ENCODE assay signal across 8 cellular contexts in the genomic region with DNA sequence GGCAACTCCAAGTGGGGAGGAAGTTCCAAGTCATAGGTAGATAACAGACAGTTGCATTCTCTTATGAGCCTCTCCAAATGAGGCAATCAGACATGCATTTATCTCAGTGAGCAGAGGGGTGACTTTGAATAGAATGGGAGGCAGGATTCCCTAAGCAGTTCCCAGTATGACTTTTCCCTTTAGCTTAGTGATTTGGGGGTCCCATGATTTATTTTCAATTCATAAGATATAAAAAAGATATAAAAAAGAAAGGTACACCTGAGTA. TPM values are rescaled to one million over a fixed set of nuclear protein-coding genes. Genes with fewer than 3 reads are reported as not detected.
DNase-seq lines count a peak whose midpoint lies in the region; ATAC-seq, FAIRE-seq and TF ChIP-seq lines count a peak whose summit lies in the region.

No MANE protein-coding gene starts in this region.

- peak overlapping the region; percentile 86; the same call in 1 of the 2 replicates for H2AFZ ChIP-seq in GM12878 (ENCODE audit: control insufficient read depth, low read depth, low read length)
- no peak overlapping the region for H2AFZ ChIP-seq in mesenchymal stem cell (ENCODE audit: low read depth, low read length)

- H3K36me3 ChIP-seq in GM12878 (ENCODE audit: control insufficient read depth in 2 of 2, insufficient read depth in 2 of 2, low read length in 1 of 2) (peaks cover 0 to 4% of the 10 kb centered on the region in 2 experiments; a peak in 1 of 4 replicates), mesenchymal stem cell (ENCODE audit: control insufficient read depth in 1 of 2, insufficient read depth in 2 of 2, low read depth in 1 of 2, low read length in 2 of 2) (peaks cover 0 to 19% of the 10 kb centered on the region in 2 experiments)

- H3K23ac ChIP-seq in mesenchymal stem cell (ENCODE audit: low read length in 2 of 2), result no peak overlapping the region

- no peak overlapping the region for H4K91ac ChIP-seq in mesenchymal stem cell (ENCODE audit: low read length)

- peak overlapping the region; percentile 95 for H3K4me2 ChIP-seq in GM12878 (ENCODE audit: control insufficient read depth, insufficient read depth)
- H3K4me2 ChIP-seq in mesenchymal stem cell (ENCODE audit: low read length, poor library complexity, severe bottlenecking), result peak overlapping the region; percentile 51

- H3K27ac ChIP-seq in GM12878 (ENCODE audit: control insufficient read depth, insufficient read depth) (peak overlapping the region; percentile 96), mesenchymal stem cell (ENCODE audit: low read length, poor library complexity, severe bottlenecking) (no peak overlapping the region)

- TF ChIP-seq POLR2A in GM12878 (IDR thresholded peaks at IDR 0.05; ENCODE audit: low read depth, low read length), result no peak

- no peaks in the 10 kb centered on the region for H3K27me3 ChIP-seq in GM12878 (replicated peaks in 1 of 2; ENCODE audit: control insufficient read depth in 2 of 2, insufficient read depth in 2 of 2, low read length in 1 of 2)
- no peaks in the 10 kb centered on the region for H3K27me3 ChIP-seq in mesenchymal stem cell (ENCODE audit: control insufficient read depth in 1 of 2, insufficient read depth in 1 of 2, low read length in 2 of 2)

- POLR2A ChIA-PET in GM12878 (lab: Charles Lee), result no interaction called here

- no peak for FAIRE-seq in GM12878 (lab: Jason Lieb, UNC)

- H3K4me3 ChIP-seq in GM12878, result peak overlapping the region; percentile 91
- peak overlapping the region in 1 of 2 experiments; percentile 97 for H3K4me3 ChIP-seq in mesenchymal stem cell (ENCODE audit: insufficient read depth in 1 of 2, low read depth in 1 of 2, low read length in 2 of 2)

- SMC1A ChIA-PET in GM12878 (lab: Charles Lee; ENCODE audit: uncharacterized antibody, unreplicated experiment), result interaction anchor here (1.0 to 2.0 kb wide), 2 partner anchors 11 to 214 kb away, joined by 3 to 14 read pairs; no protein-coding TSS in a partner anchor

- no peak for ATAC-seq in stimulated activated naive CD8-positive, alpha-beta T cell treated with anti-CD3 and anti-CD28 coated beads, Interleukin-15, Interleukin-2, amounts not matched to agents 100 U/mL and 50 U/mL, for 24 hours
- no peak for ATAC-seq in GM12878

- TF ChIP-seq RAD21 in GM12878 (IDR thresholded peaks at IDR 0.05; ENCODE audit: insufficient read depth, low read depth, low read length), result no peak

- H4K8ac ChIP-seq in mesenchymal stem cell (ENCODE audit: low read length), result no peak overlapping the region

- H3K79me1 ChIP-seq in mesenchymal stem cell (replicated peaks; ENCODE audit: low read length, poor library complexity, severe bottlenecking), result peaks cover 19% of the 10 kb centered on the region

- no peaks in the 10 kb centered on the region for H3K27me3 Mint-ChIP-seq in stimulated activated naive CD8-positive, alpha-beta T cell treated with anti-CD3 and anti-CD28 coated beads, Interleukin-15, Interleukin-2, amounts not matched to agents 100 ng/mL and 50 ng/mL, for 24 hours

- H3K27ac Mint-ChIP-seq in stimulated activated naive CD8-positive, alpha-beta T cell treated with anti-CD3 and anti-CD28 coated beads, Interleukin-15, Interleukin-2, amounts not matched to agents 100 ng/mL and 50 ng/mL, for 24 hours, result no peak overlapping the region

- peaks cover 34% of the 10 kb centered on the region for H3K4me1 Mint-ChIP-seq in stimulated activated naive CD8-positive, alpha-beta T cell treated with anti-CD3 and anti-CD28 coated beads, Interleukin-15, Interleukin-2, amounts not matched to agents 100 ng/mL and 50 ng/mL, for 24 hours (ENCODE audit: low read depth)

- peak overlapping the region; percentile 100 for H3K4me3 Mint-ChIP-seq in stimulated activated naive CD8-positive, alpha-beta T cell treated with anti-CD3 and anti-CD28 coated beads, Interleukin-15, Interleukin-2, amounts not matched to agents 100 ng/mL and 50 ng/mL, for 24 hours

- no peak for TF ChIP-seq EP300 in GM12878 (IDR thresholded peaks at IDR 0.05; ENCODE audit: borderline replicate concordance in 1 of 2, control insufficient read depth in 1 of 2, low read depth in 2 of 2, low read length in 2 of 2)

- CTCF ChIA-PET in GM12878 (lab: Yijun Ruan, JAX), result no interaction called here

- H2BK120ac ChIP-seq in mesenchymal stem cell (ENCODE audit: low read depth, low read length), result no peak overlapping the region

- in situ Hi-C loops in GM12878 (cut with MboI), result loop anchor here (10.0 kb wide), 3 partner anchors 374 to 946 kb away; a partner anchor contains a TSS

- no peaks in the 10 kb centered on the region for H3K9me3 ChIP-seq in GM12878 (replicated peaks; ENCODE audit: control insufficient read depth, insufficient read depth, low read length)
- no peaks in the 10 kb centered on the region for H3K9me3 ChIP-seq in mesenchymal stem cell (ENCODE audit: control insufficient read depth, low read length)

- peaks cover 7% of the 10 kb centered on the region for H3K36me3 Mint-ChIP-seq in stimulated activated naive CD8-positive, alpha-beta T cell treated with anti-CD3 and anti-CD28 coated beads, Interleukin-15, Interleukin-2, amounts not matched to agents 100 ng/mL and 50 ng/mL, for 24 hours (ENCODE audit: low read depth)

- no peak overlapping the region for H2BK5ac ChIP-seq in mesenchymal stem cell (ENCODE audit: low read depth, low read length, poor library complexity, severe bottlenecking)

- H3K4ac ChIP-seq in mesenchymal stem cell (ENCODE audit: low read depth in 1 of 2, low read length in 2 of 2), result no peak overlapping the region

- no peak overlapping the region for H2BK15ac ChIP-seq in mesenchymal stem cell (ENCODE audit: low read depth, poor library complexity, severe bottlenecking)

- DNase-seq in stimulated activated naive CD8-positive, alpha-beta T cell treated with anti-CD3 and anti-CD28 coated beads, Interleukin-15, Interleukin-2, amounts not matched to agents 100 U/mL and 50 U/mL, for 24 hours, result no peak
- no peak for DNase-seq in GM12878 (ENCODE audit: low read depth, low spot score)
- peak; percentile 17 for DNase-seq in mesenchymal stem cell
- no peak for DNase-seq in activated CD4-positive, CD25-positive, alpha-beta regulatory T cell (lab: John Stamatoyannopoulos, UW)
- DNase-seq in GM10266 (ENCODE audit: extremely low spot score), result no peak
- no peak for DNase-seq in NCI-H226
- DNase-seq in T1000 (lab: John Stamatoyannopoulos, UW), result no peak

- RAD21 ChIA-PET in GM12878 (lab: Charles Lee; ENCODE audit: unreplicated experiment), result no interaction called here

- intact Hi-C loops in GM12878 (cut with micrococcal nuclease; ENCODE audit: unreplicated experiment), result loop anchor here (5.0 kb wide), 2 partner anchors 92 to 943 kb away; a partner anchor contains a TSS

- peaks cover 43% of the 10 kb centered on the region for H3K79me2 ChIP-seq in GM12878 (ENCODE audit: control insufficient read depth, insufficient read depth, low read length)

- no peak overlapping the region for H3K18ac ChIP-seq in mesenchymal stem cell (ENCODE audit: low read depth in 1 of 2, low read length in 2 of 2)

- TSS peak; percentile 90 for BruUV-seq in GM12878 (replicated peaks; lab: Mats Ljungman, UMichigan)

- no peak for TF ChIP-seq CTCF in GM12878 (IDR thresholded peaks at IDR 0.05 in 2 of 3, conservative IDR thresholded peaks at IDR 0.05 in 1 of 3; ENCODE audit: control insufficient read depth in 2 of 3, extremely low read depth in 1 of 3, insufficient read depth in 1 of 3, low read depth in 3 of 3, low read length in 3 of 3)
- TF ChIP-seq CTCF in GM10266 (IDR thresholded peaks at IDR 0.05; ENCODE audit: control insufficient read depth, insufficient read depth, low read depth, missing control alignments), result no peak

- H3K9me3 Mint-ChIP-seq in stimulated activated naive CD8-positive, alpha-beta T cell treated with anti-CD3 and anti-CD28 coated beads, Interleukin-15, Interleukin-2, amounts not matched to agents 100 ng/mL and 50 ng/mL, for 24 hours, result no peaks in the 10 kb centered on the region

- no peak overlapping the region for H2BK12ac ChIP-seq in mesenchymal stem cell (ENCODE audit: low read length in 2 of 2)

- H2AK5ac ChIP-seq in mesenchymal stem cell (ENCODE audit: low read length, severe bottlenecking), result no peak overlapping the region

- H3K14ac ChIP-seq in mesenchymal stem cell (ENCODE audit: low read length in 2 of 2), result no peak overlapping the region

- H3K4me1 ChIP-seq in GM12878 (ENCODE audit: control insufficient read depth, insufficient read depth, low read length), result no peaks in the 10 kb centered on the region
- H3K4me1 ChIP-seq in mesenchymal stem cell (ENCODE audit: control insufficient read depth, insufficient read depth, low read depth, low read length), result no peaks in the 10 kb centered on the region

- no peaks in the 10 kb centered on the region for H4K20me1 ChIP-seq in GM12878 (ENCODE audit: control insufficient read depth, insufficient read depth)

- peak overlapping the region; percentile 98 for H3K9ac ChIP-seq in GM12878 (ENCODE audit: control insufficient read depth, insufficient read depth, low read length)
- peak overlapping the region; percentile 99 for H3K9ac ChIP-seq in mesenchymal stem cell (ENCODE audit: low read length)

RNA-seq across cellular contexts. Expression of a gene that starts 0.8 kb away (rescaled TPM):
- total RNA-seq in GM12878 (2013; cell fraction: nucleolus; rRNA removed), result 47.2 and 51.1 TPM in 2 replicates
- total RNA-seq in GM12878 (2014; rRNA removed), result 18.1 and 22.8 TPM in 2 replicates
- 26.7 and 27.3 TPM in 2 replicates for total RNA-seq in GM12878 (2014; rRNA removed; fragmentation: Illumina TruSeq; extraction: Trizol)
- total RNA-seq in GM12878 (2021), result 20.7 and 21.5 TPM in 2 replicates
- polyA plus RNA-seq in GM12878 (2011; ENCODE audit: low read depth), result 9.1 TPM
- 26.4 and 41.6 TPM in 2 replicates for polyA plus RNA-seq in GM12878 (2011; rRNA removed)
- 7.3 and 9.1 TPM in 2 replicates for polyA plus RNA-seq in GM12878 (2011; cell fraction: cytosol; rRNA removed)
- 22.6 and 27.1 TPM in 2 replicates for polyA plus RNA-seq in GM12878 (2011; cell fraction: nucleus; rRNA removed)
- 16.2 and 21.5 TPM in 2 replicates for polyA plus RNA-seq in GM12878 (2012)
- polyA plus RNA-seq in GM12878 (2014; fragmentation: Illumina TruSeq; extraction: Trizol), result 29.3 and 35.1 TPM in 2 replicates
- 10 to 100 TPM; 24.5 to 29.1 TPM for polyA plus RNA-seq in GM12878 (2014; fragmentation: Nextera tagmentation; extraction: Ambion mirVana)
- 11.8 and 13.8 TPM in 2 replicates for polyA plus RNA-seq in GM12878 (2014; rRNA removed)
- polyA plus RNA-seq in GM12878 (2016; fragmentation: Nextera tagmentation; extraction: Ambion mirVana), result 10 to 100 TPM; 23.8 to 24.2 TPM
- 11.2 and 15.0 TPM in 2 replicates for polyA minus RNA-seq in GM12878 (2011; rRNA and poly(A)+ RNA removed)
- polyA minus RNA-seq in GM12878 (2011; cell fraction: cytosol; rRNA and poly(A)+ RNA removed), result 10.0 and 10.6 TPM in 2 replicates
- 11.5 and 13.7 TPM in 2 replicates for polyA minus RNA-seq in GM12878 (2011; cell fraction: nucleus; rRNA and poly(A)+ RNA removed)
- polyA plus RNA-seq in mesenchymal stem cell (2013, experiment 1 of 2), result 20.6 TPM
- polyA plus RNA-seq in mesenchymal stem cell (2013, experiment 2 of 2), result 21.9 TPM

RNA-seq across cellular contexts. Expression of a gene that starts 42.1 kb away (rescaled TPM):
- total RNA-seq in GM12878 (2013; cell fraction: nucleolus; rRNA removed), result not detected in 2 replicates
- not detected in 2 replicates for total RNA-seq in GM12878 (2014; rRNA removed)
- total RNA-seq in GM12878 (2014; rRNA removed; fragmentation: Illumina TruSeq; extraction: Trizol), result not detected in 2 replicates
- total RNA-seq in GM12878 (2021), result not detected in 2 replicates
- polyA plus RNA-seq in GM12878 (2011; ENCODE audit: low read depth), result not detected
- polyA plus RNA-seq in GM12878 (2011; rRNA removed), result 0.16 and 0.17 TPM in 2 replicates
- polyA plus RNA-seq in GM12878 (2011; cell fraction: cytosol; rRNA removed), result 0.05 TPM in 1 of 2 replicates, not detected in the other
- not detected in 2 replicates for polyA plus RNA-seq in GM12878 (2011; cell fraction: nucleus; rRNA removed)
- not detected in 2 replicates for polyA plus RNA-seq in GM12878 (2012)
- polyA plus RNA-seq in GM12878 (2014; fragmentation: Illumina TruSeq; extraction: Trizol), result not detected in 2 replicates
- not detected for polyA plus RNA-seq in GM12878 (2014; fragmentation: Nextera tagmentation; extraction: Ambion mirVana)
- not detected in 2 replicates for polyA plus RNA-seq in GM12878 (2014; rRNA removed)
- polyA plus RNA-seq in GM12878 (2016; fragmentation: Nextera tagmentation; extraction: Ambion mirVana), result not detected
- 0.10 TPM in 1 of 2 replicates, not detected in the other for polyA minus RNA-seq in GM12878 (2011; rRNA and poly(A)+ RNA removed)
- polyA minus RNA-seq in GM12878 (2011; cell fraction: cytosol; rRNA and poly(A)+ RNA removed), result not detected in 2 replicates
- 0.12 TPM in 1 of 2 replicates, not detected in the other for polyA minus RNA-seq in GM12878 (2011; cell fraction: nucleus; rRNA and poly(A)+ RNA removed)
- polyA plus RNA-seq in mesenchymal stem cell (2013, experiment 1 of 2), result 0.06 TPM
- polyA plus RNA-seq in mesenchymal stem cell (2013, experiment 2 of 2), result not detected
